8 cellular contexts compared by ENCODE assay signal in the genomic region with DNA sequence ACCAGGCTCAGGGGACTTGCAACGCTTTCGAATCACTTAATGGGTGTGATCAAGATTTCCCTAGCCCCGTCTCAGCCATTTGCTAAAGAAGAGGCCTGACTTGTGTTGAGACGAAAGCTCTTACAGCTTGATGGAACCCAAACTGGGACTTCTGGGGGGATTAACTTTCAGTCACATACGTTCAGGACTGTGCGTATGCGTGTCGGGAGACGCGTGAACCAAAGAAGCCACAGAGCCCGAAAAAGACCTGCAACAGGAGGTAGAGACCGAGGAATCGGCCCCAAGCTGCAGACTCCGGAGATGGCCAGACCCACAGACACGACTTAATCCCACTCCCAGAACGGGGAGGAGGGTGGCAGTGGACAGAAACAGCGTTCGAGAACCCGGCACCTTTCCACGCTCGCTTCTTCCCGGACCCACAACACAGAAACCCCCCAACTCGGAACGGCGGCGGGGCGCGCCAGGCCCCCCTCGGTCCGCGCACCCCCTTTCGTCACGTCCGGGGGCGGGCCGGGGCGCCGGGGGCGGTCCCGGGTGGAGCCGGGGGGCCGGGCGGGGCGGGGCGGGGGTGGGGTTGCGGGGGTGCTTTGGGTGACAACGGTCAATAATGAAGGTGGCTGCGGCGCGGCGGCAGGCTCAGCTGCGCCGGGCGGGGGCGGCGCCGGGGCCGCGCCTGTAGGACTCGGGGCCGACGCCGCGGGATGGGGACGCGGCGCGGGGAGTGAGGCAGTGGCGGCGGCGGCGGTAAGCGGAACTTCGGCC. TPM values are rescaled to one million over a fixed set of nuclear protein-coding genes. Genes with fewer than 3 reads are reported as not detected.
DNase-seq lines count a peak whose midpoint lies in the region; ATAC-seq lines count a peak whose summit lies in the region.

Gene ATP11B (plus strand): TSS at position 604 of the 762 bp plus-strand sequence. CDS start 256 bp downstream, outside the sequence.

- peak within 1 kb of the TSS; percentile 96 for H3K4me3 Mint-ChIP-seq in activated CD4-positive, alpha-beta T cell treated with anti-CD3 and anti-CD28 coated beads for 36 hours

- no peaks in the 10 kb centered on the region for H3K27me3 ChIP-seq in layer of hippocampus (ENCODE audit: control insufficient read depth, insufficient read depth, low read length)

- ATAC-seq in GM18909 (IDR thresholded peaks at IDR 0.05; ENCODE audit: poor library complexity, unreplicated experiment) (peak; percentile 69), HG03135 (IDR thresholded peaks at IDR 0.05; ENCODE audit: unreplicated experiment) (peak; percentile 62)
- peak; percentile 43 for ATAC-seq in activated CD4-positive, alpha-beta T cell treated with anti-CD3 and anti-CD28 coated beads for 36 hours

- H3K4me1 Mint-ChIP-seq in activated CD4-positive, alpha-beta T cell treated with anti-CD3 and anti-CD28 coated beads for 36 hours, result peaks cover 27% of the 10 kb centered on the region

- H3K9me3 Mint-ChIP-seq in activated CD4-positive, alpha-beta T cell treated with anti-CD3 and anti-CD28 coated beads for 36 hours (ENCODE audit: low read depth), result no peaks in the 10 kb centered on the region

- POLR2A ChIA-PET in activated CD4-positive, alpha-beta T cell treated with anti-CD3 and anti-CD28 coated beads for 36 hours (lab: Charles Lee), result no interaction called here

- H3K27ac ChIP-seq in cingulate gyrus (ENCODE audit: low read depth, low read length) (peak within 1 kb of the TSS; percentile 93), layer of hippocampus (ENCODE audit: low read depth, low read length) (peak within 1 kb of the TSS; percentile 91)

- peak within 1 kb of the TSS; percentile 99 for H3K27ac Mint-ChIP-seq in activated CD4-positive, alpha-beta T cell treated with anti-CD3 and anti-CD28 coated beads for 36 hours

- DNase-seq in AG20443 (ENCODE audit: low spot score), result peak; percentile 97
- peak; percentile 22 for DNase-seq in NCI-H460 (ENCODE audit: extremely low read depth, low read depth)
- peak; percentile 85 for DNase-seq in activated CD4-positive, alpha-beta T cell treated with anti-CD3 and anti-CD28 coated beads for 36 hours
- peak; percentile 54 to 65 (median 62) for DNase-seq in stimulated activated CD4-positive, alpha-beta T cell treated with anti-CD3 and anti-CD28 coated beads, Interleukin-1b, Interleukin-23, amount 100 ng/mL, for 24 hours (ENCODE audit: low read depth in 4 of 4, low spot score in 1 of 4)

- intact Hi-C loops in activated CD4-positive, alpha-beta T cell treated with anti-CD3 and anti-CD28 coated beads for 36 hours (cut with DNase I, micrococcal nuclease), result loop anchor here (1.0 to 10.0 kb wide), 7 partner anchors 44 to 1878 kb away; partner anchors contain the start of genes ABCC5 (in 1 of the 2), FXR1 (in 1 of the 2), KLHL24 (in 1 of the 2) and KLHL6 (in 1 of the 2)

- no peaks in the 10 kb centered on the region for H3K27me3 Mint-ChIP-seq in activated CD4-positive, alpha-beta T cell treated with anti-CD3 and anti-CD28 coated beads for 36 hours

- CTCF ChIA-PET in activated CD4-positive, alpha-beta T cell treated with anti-CD3 and anti-CD28 coated beads for 36 hours (lab: Charles Lee), result interaction anchor here (1.0 kb wide), 1 partner anchor 44 kb away, joined by 3 read pairs; no protein-coding TSS in a partner anchor

- peaks cover 18% of the 10 kb centered on the region for H3K36me3 Mint-ChIP-seq in activated CD4-positive, alpha-beta T cell treated with anti-CD3 and anti-CD28 coated beads for 36 hours (ENCODE audit: low read depth)

RNA-seq across cellular contexts. Expression of gene ATP11B, which starts in this region (rescaled TPM):
- 30.8 and 33.2 TPM in 2 replicates for total RNA-seq in NCI-H460 (2014; rRNA removed; shearing (Covaris generic))
- 14.4 and 19.9 TPM in 2 replicates for polyA plus RNA-seq in NCI-H460 (2014; cell fraction: nucleus; rRNA removed)
- 10 to 100 TPM; 64.6 to 86.7 TPM for total RNA-seq in activated CD4-positive, alpha-beta T cell treated with anti-CD3 and anti-CD28 coated beads for 36 hours

Comparison
In these comparisons a context has a peak if more than half of its experiments do, and no peak if none do; other contexts are left out.
1. Peak in every context shown above with its lines: DNase-seq, ATAC-seq and H3K27ac ChIP-seq.
2. DNase-seq: peak in every context shown above with its lines; median percentile 97 in AG20443; 85 in activated CD4-positive, alpha-beta T cell treated with anti-CD3 and anti-CD28 coated beads for 36 hours; 62 in stimulated activated CD4-positive, alpha-beta T cell treated with anti-CD3 and anti-CD28 coated beads, Interleukin-1b, Interleukin-23, amount 100 ng/mL, for 24 hours; 22 in NCI-H460.